Comparison of ENCODE assay signal across 1 cellular context in genomic region chr1:3668148-3668547, GRCh38.
TF ChIP-seq lines count a peak whose summit lies in the region.

No MANE protein-coding gene starts in this region.

TF ChIP-seq in WTC11, 78 proteins besides CTCF, POLR2A, EP300 and RAD21 (continued from another document):
- no peak for TF ChIP-seq CDX4 (CRISPR knock-in tag; IDR thresholded peaks at IDR 0.05; ENCODE audit: borderline replicate concordance)
- no peak for TF ChIP-seq ETV6 (CRISPR knock-in tag; IDR thresholded peaks at IDR 0.05)
- TF ChIP-seq ZNF263 (CRISPR knock-in tag; IDR thresholded peaks at IDR 0.05; ENCODE audit: low read depth): no peak
- no peak for TF ChIP-seq EMX1 (CRISPR knock-in tag; IDR thresholded peaks at IDR 0.05)
